ENCODE assay signal across 22 cellular contexts in genomic region chr13:85142351-85142750, GRCh38.
"Had no signal": no experiment of that assay in that cellular context is flagged by ENCODE, and none has a peak within 500 bp of the region (broad histone marks: within the 10 kb centered on the region; RNA-seq: fewer than 3 reads in every experiment).

No MANE protein-coding gene starts in this region.

- H3K4me3 ChIP-seq: cardiac muscle cell, lung, ovary, prostate gland, spleen, upper lobe of left lung had no signal

- H3K27me3 ChIP-seq: cardiac muscle cell, neutrophil, ovary, spleen, upper lobe of left lung had no signal

- H3K4me3 Mint-ChIP-seq: activated CD4-positive, alpha-beta T cell treated with anti-CD3 and anti-CD28 coated beads, Interleukin-2, amount 10 ng/mL, durations not matched to agents 7 days and 5 days; activated CD8-positive, alpha-beta memory T cell treated with anti-CD3 and anti-CD28 coated beads, Interleukin-2, amount 10 ng/mL, durations not matched to agents 7 days and 5 days; activated CD8-positive, alpha-beta T cell treated with anti-CD3 and anti-CD28 coated beads for 36 hours; activated naive CD8-positive, alpha-beta T cell treated with anti-CD3 and anti-CD28 coated beads, Interleukin-2, amount 50 U/mL, for 24 hours; natural killer cell had no signal

- H3K36me3 Mint-ChIP-seq: activated CD8-positive, alpha-beta memory T cell treated with anti-CD3 and anti-CD28 coated beads, Interleukin-2, amount 10 ng/mL, durations not matched to agents 7 days and 5 days; natural killer cell had no signal

- H3K27ac Mint-ChIP-seq: activated CD4-positive, alpha-beta T cell treated with anti-CD3 and anti-CD28 coated beads, Interleukin-2, amount 10 ng/mL, durations not matched to agents 7 days and 5 days; activated CD8-positive, alpha-beta memory T cell treated with anti-CD3 and anti-CD28 coated beads, Interleukin-2, amount 10 ng/mL, durations not matched to agents 7 days and 5 days; activated CD8-positive, alpha-beta T cell treated with anti-CD3 and anti-CD28 coated beads for 36 hours; activated naive CD8-positive, alpha-beta T cell treated with anti-CD3 and anti-CD28 coated beads, Interleukin-2, amount 50 U/mL, for 24 hours; natural killer cell had no signal

- DNase-seq: activated CD4-positive, alpha-beta T cell treated with anti-CD3 and anti-CD28 coated beads, Interleukin-2, amount 10 ng/mL, durations not matched to agents 7 days and 5 days; activated CD8-positive, alpha-beta memory T cell treated with anti-CD3 and anti-CD28 coated beads, Interleukin-2, amount 10 ng/mL, durations not matched to agents 7 days and 5 days; activated CD8-positive, alpha-beta T cell treated with anti-CD3 and anti-CD28 coated beads for 36 hours; activated effector memory CD4-positive, alpha-beta T cell treated with anti-CD3 and anti-CD28 coated beads, Interleukin-2, amount 50 U/mL, for 16 hours; activated naive CD4-positive, alpha-beta T cell treated with anti-CD3 and anti-CD28 coated beads, Interleukin-2, amount 50 U/mL, for 16 hours; activated naive CD8-positive, alpha-beta T cell treated with anti-CD3 and anti-CD28 coated beads, Interleukin-2, amount 50 U/mL, for 24 hours; activated T-cell treated with anti-CD3 and anti-CD28 coated beads for 4 hours; cortex of kidney; foreskin fibroblast; kidney; natural killer cell; ovary; spleen; stimulated activated CD4-positive, alpha-beta T cell treated with anti-CD3 and anti-CD28 coated beads, Interleukin-4, amount 100 ng/mL, for 1 hour; stimulated activated naive CD4-positive, alpha-beta T cell treated with Interleukin-2 at 50 U/mL for 16 hours; upper lobe of left lung had no signal

- H3K9me3 Mint-ChIP-seq: activated naive CD8-positive, alpha-beta T cell treated with anti-CD3 and anti-CD28 coated beads, Interleukin-2, amount 50 U/mL, for 24 hours had no signal

- ATAC-seq: activated CD4-positive, CD25-positive, alpha-beta regulatory T cell treated with anti-CD3 and anti-CD28 coated beads, Interleukin-2, amount 50 U/mL, for 24 hours; activated CD8-positive, alpha-beta memory T cell treated with anti-CD3 and anti-CD28 coated beads, Interleukin-2, amount 10 ng/mL, durations not matched to agents 7 days and 5 days; activated CD8-positive, alpha-beta T cell treated with anti-CD3 and anti-CD28 coated beads for 36 hours; activated naive CD8-positive, alpha-beta T cell treated with anti-CD3 and anti-CD28 coated beads, Interleukin-2, amount 50 U/mL, for 24 hours; left lobe of liver; natural killer cell had no signal

- H3K27ac ChIP-seq: cardiac muscle cell, neutrophil, ovary, prostate gland, spleen, upper lobe of left lung had no signal

- H3K9me3 ChIP-seq: neutrophil, ovary, prostate gland, spleen, upper lobe of left lung had no signal

- H3K36me3 ChIP-seq: cardiac muscle cell, neutrophil, ovary, prostate gland, spleen, upper lobe of left lung had no signal

- H3K4me1 ChIP-seq: prostate gland, spleen, upper lobe of left lung had no signal

- H3K4me1 Mint-ChIP-seq: activated CD4-positive, alpha-beta T cell treated with anti-CD3 and anti-CD28 coated beads, Interleukin-2, amount 10 ng/mL, durations not matched to agents 7 days and 5 days; activated CD8-positive, alpha-beta memory T cell treated with anti-CD3 and anti-CD28 coated beads, Interleukin-2, amount 10 ng/mL, durations not matched to agents 7 days and 5 days; activated naive CD8-positive, alpha-beta T cell treated with anti-CD3 and anti-CD28 coated beads, Interleukin-2, amount 50 U/mL, for 24 hours; natural killer cell had no signal

- H3K27me3 Mint-ChIP-seq: activated CD4-positive, alpha-beta T cell treated with anti-CD3 and anti-CD28 coated beads, Interleukin-2, amount 10 ng/mL, durations not matched to agents 7 days and 5 days; activated CD8-positive, alpha-beta memory T cell treated with anti-CD3 and anti-CD28 coated beads, Interleukin-2, amount 10 ng/mL, durations not matched to agents 7 days and 5 days; activated CD8-positive, alpha-beta T cell treated with anti-CD3 and anti-CD28 coated beads for 36 hours; activated naive CD8-positive, alpha-beta T cell treated with anti-CD3 and anti-CD28 coated beads, Interleukin-2, amount 50 U/mL, for 24 hours had no signal
